In the genomic region with DNA sequence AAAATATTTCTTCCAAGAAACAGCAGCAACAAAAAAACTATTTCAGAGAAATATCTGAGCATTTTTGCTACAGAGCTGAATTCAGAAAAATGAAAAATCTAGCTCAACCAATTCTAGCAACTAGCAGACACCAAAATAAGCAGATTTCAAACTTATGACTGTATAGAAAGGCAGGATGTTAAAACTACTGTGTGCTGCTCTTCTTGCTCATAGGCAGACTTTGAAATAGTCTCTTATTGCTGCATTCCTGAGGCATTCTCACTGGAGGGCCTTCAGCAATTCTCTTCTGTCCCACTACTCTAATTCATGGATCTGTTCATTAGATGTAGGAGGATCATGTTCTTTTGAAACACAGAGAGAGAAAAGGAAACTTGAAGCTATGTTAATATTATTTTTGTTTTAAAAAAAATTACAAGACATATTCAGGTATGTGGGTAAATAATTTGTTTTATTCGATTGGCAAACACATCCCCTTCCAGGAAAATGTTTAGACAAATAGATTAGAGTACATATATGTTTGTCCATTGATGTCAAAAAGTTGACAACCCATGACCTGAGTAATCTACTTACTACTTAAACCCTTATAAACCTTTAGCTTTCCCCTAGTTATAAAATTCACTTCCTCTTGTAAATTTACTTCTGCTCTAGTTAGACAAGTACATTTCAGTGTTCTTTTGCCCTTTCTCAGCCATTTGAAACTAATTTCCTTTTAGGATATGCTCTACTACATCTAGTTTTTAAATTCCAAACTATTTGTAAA, we compare ENCODE assay signal across 18 cellular contexts.
DNase-seq lines count a peak whose midpoint lies in the region; ATAC-seq, FAIRE-seq and TF ChIP-seq lines count a peak whose summit lies in the region.
"Had no signal": no experiment of that assay in that cellular context is flagged by ENCODE, and none has a peak within 500 bp of the region (broad histone marks: within the 10 kb centered on the region; RNA-seq: fewer than 3 reads in every experiment).

No MANE protein-coding gene starts in this region.

- H3K4me3 Mint-ChIP-seq in osteocyte (ENCODE audit: unreplicated experiment): no peak overlapping the region
- H3K4me3 Mint-ChIP-seq: B cell; CD4-positive, alpha-beta memory T cell; IgD-negative memory B cell had no signal

- no peaks in the 10 kb centered on the region for H3K9me3 Mint-ChIP-seq in osteocyte (ENCODE audit: unreplicated experiment)

- peak overlapping the region; percentile 48 for H3K27ac Mint-ChIP-seq in osteocyte (ENCODE audit: unreplicated experiment)
- H3K27ac Mint-ChIP-seq: B cell; CD4-positive, alpha-beta memory T cell; IgD-negative memory B cell had no signal

- no peak for ATAC-seq in GM21619 (IDR thresholded peaks at IDR 0.05; ENCODE audit: unreplicated experiment)

- H3K4me3 ChIP-seq in brain microvascular endothelial cell (ENCODE audit: low read depth, low read length): no peak overlapping the region

- peak; percentile 1 for DNase-seq in HT1080 (ENCODE audit: low read depth)
- peak; percentile 3 for DNase-seq in OCI-M1 (lab: John Stamatoyannopoulos, UW)
- peak; percentile 38 for DNase-seq in brain microvascular endothelial cell
- no peak for DNase-seq in osteocyte (ENCODE audit: extremely low spot score, unreplicated experiment)
- no peak for DNase-seq in activated CD4-positive, alpha-beta T cell treated with anti-CD3 and anti-CD28 coated beads, Interleukin-2, amount 50 U/mL, for 4 hours
- DNase-seq in RCC 7860 (ENCODE audit: low spot score): no peak
- DNase-seq in substantia nigra (lab: John Stamatoyannopoulos, UW): no peak
- DNase-seq: CD4-positive, alpha-beta memory T cell; H7; NCI-H1092; NCI-H1694; NCI-H345; NCI-H526 treated with DMSO at 0.1 percent for 48 hours; SIG-M5 had no signal

- no peaks in the 10 kb centered on the region for H3K36me3 Mint-ChIP-seq in osteocyte (ENCODE audit: unreplicated experiment)
- H3K36me3 Mint-ChIP-seq: CD4-positive, alpha-beta memory T cell; IgD-negative memory B cell had no signal

- H3K4me1 Mint-ChIP-seq in osteocyte (ENCODE audit: unreplicated experiment): peaks cover 33% of the 10 kb centered on the region
- H3K4me1 Mint-ChIP-seq: CD4-positive, alpha-beta memory T cell; IgD-negative memory B cell had no signal

- FAIRE-seq in RCC 7860 (lab: Jason Lieb, UNC): no peak
- FAIRE-seq: D721Med had no signal

- no peaks in the 10 kb centered on the region for H3K27me3 ChIP-seq in brain microvascular endothelial cell (replicated peaks)

- no peaks in the 10 kb centered on the region for H3K36me3 ChIP-seq in brain microvascular endothelial cell (replicated peaks)

- H3K27me3 Mint-ChIP-seq in osteocyte (ENCODE audit: unreplicated experiment): no peaks in the 10 kb centered on the region
- H3K27me3 Mint-ChIP-seq: B cell; CD4-positive, alpha-beta memory T cell; IgD-negative memory B cell had no signal

- TF ChIP-seq CTCF in brain microvascular endothelial cell (IDR thresholded peaks at IDR 0.05; ENCODE audit: low read depth, low read length, missing control alignments) (no peak), osteocyte (IDR thresholded peaks at IDR 0.05) (no peak)

- H3K27ac ChIP-seq in brain microvascular endothelial cell (peak overlapping the region; percentile 63), substantia nigra (ENCODE audit: low read depth, low read length, poor library complexity, severe bottlenecking) (no peak overlapping the region)

- in situ Hi-C loops in brain microvascular endothelial cell (cut with HindIII; ENCODE audit: low pct_ligation_motif_present, low sequenced_read_pairs): no loop called here

Comparison
In these comparisons a context has a peak if more than half of its experiments do, and no peak if none do; other contexts are left out.
1. DNase-seq: peak in HT1080 (single experiment), OCI-M1 (single experiment) and brain microvascular endothelial cell (single experiment); none in osteocyte (single experiment), activated CD4-positive, alpha-beta T cell treated with anti-CD3 and anti-CD28 coated beads, Interleukin-2, amount 50 U/mL, for 4 hours (0 of 2), RCC 7860 (single experiment) and substantia nigra (0 of 49).